ENCODE assay signal across 34 cellular contexts in the genomic region with DNA sequence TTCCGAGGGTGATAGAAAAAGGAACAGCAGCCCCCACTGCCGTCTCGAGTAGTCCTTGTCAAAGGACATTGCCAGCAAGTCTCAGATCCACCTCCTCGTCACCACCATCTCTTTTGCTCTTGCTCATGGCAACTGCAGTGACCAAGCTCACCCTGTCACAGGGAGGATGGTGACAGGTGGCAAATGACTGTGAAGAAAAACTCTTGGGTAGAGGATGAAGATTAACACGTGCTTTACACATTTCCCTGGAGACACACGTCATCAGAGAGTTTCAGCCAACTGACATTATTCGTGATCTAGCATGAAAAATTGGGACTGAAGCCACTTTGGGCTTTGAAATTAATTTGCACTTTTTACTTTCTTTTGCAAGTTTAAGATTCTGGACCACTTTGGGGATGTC.
"Had no signal": no experiment of that assay in that cellular context is flagged by ENCODE, and none has a peak within 500 bp of the region (broad histone marks: within the 10 kb centered on the region; RNA-seq: fewer than 3 reads in every experiment).

No MANE protein-coding gene starts in this region.

- H3K27ac Mint-ChIP-seq: activated B cell treated with CpG ODN at 0.5 μM for 24 hours; activated CD4-positive, alpha-beta memory T cell treated with anti-CD3 and anti-CD28 coated beads for 36 hours; activated CD4-positive, alpha-beta T cell treated with anti-CD3 and anti-CD28 coated beads, Interleukin-2, amount 10 ng/mL, durations not matched to agents 24 days and 14 days; activated CD8-positive, alpha-beta memory T cell treated with anti-CD3 and anti-CD28 coated beads, Interleukin-2, amount 10 ng/mL, durations not matched to agents 7 days and 5 days; activated CD8-positive, alpha-beta T cell treated with anti-CD3 and anti-CD28 coated beads, Interleukin-2, amount 10 ng/mL, durations not matched to agents 7 days and 5 days; activated naive CD4-positive, alpha-beta T cell treated with anti-CD3 and anti-CD28 coated beads for 36 hours; activated naive CD4-positive, alpha-beta T cell treated with anti-CD3 and anti-CD28 coated beads, Interleukin-2, amount 50 U/mL, for 24 hours; activated naive CD8-positive, alpha-beta T cell treated with anti-CD3 and anti-CD28 coated beads for 36 hours; activated naive CD8-positive, alpha-beta T cell treated with anti-CD3 and anti-CD28 coated beads, Interleukin-2, amount 50 U/mL, for 24 hours; activated T-helper 1 cell treated with anti-CD3 and anti-CD28 coated beads, Interleukin-12 subunit alpha, Interleukin-12 subunit beta, Interleukin-2, Interleukin-4 antibody, amounts not matched to agents 30 ng/mL and 10 ng/mL and 1 ng/mL, durations not matched to agents 14 hours and 24 hours and 36 hours; activated T-helper 2 cell treated with anti-CD3 and anti-CD28 coated beads, Interferon-gamma antibody, Interleukin-2, Interleukin-4, amounts not matched to agents 10 μg/mL and 5 μg/mL and 100 μg/mL, durations not matched to agents 14 hours and 24 hours and 36 hours; T-helper 1 cell treated with Interleukin-12 subunit alpha and Interleukin-12 subunit beta and Interleukin-4 antibody, amounts not matched to agents 30 μg/mL and 1 μg/mL, for 36 hours had no signal

- H3K4me3 Mint-ChIP-seq: activated B cell treated with CpG ODN at 0.5 μM for 24 hours; activated CD4-positive, alpha-beta memory T cell treated with anti-CD3 and anti-CD28 coated beads for 36 hours; activated CD4-positive, alpha-beta T cell treated with anti-CD3 and anti-CD28 coated beads, Interleukin-2, amount 10 ng/mL, durations not matched to agents 24 days and 14 days; activated CD8-positive, alpha-beta memory T cell treated with anti-CD3 and anti-CD28 coated beads, Interleukin-2, amount 10 ng/mL, durations not matched to agents 7 days and 5 days; activated CD8-positive, alpha-beta T cell treated with anti-CD3 and anti-CD28 coated beads, Interleukin-2, amount 10 ng/mL, durations not matched to agents 7 days and 5 days; activated naive CD4-positive, alpha-beta T cell treated with anti-CD3 and anti-CD28 coated beads for 36 hours; activated naive CD4-positive, alpha-beta T cell treated with anti-CD3 and anti-CD28 coated beads, Interleukin-2, amount 50 U/mL, for 24 hours; activated naive CD8-positive, alpha-beta T cell treated with anti-CD3 and anti-CD28 coated beads for 36 hours; activated naive CD8-positive, alpha-beta T cell treated with anti-CD3 and anti-CD28 coated beads, Interleukin-2, amount 50 U/mL, for 24 hours; activated T-helper 1 cell treated with anti-CD3 and anti-CD28 coated beads, Interleukin-12 subunit alpha, Interleukin-12 subunit beta, Interleukin-2, Interleukin-4 antibody, amounts not matched to agents 30 ng/mL and 10 ng/mL and 1 ng/mL, durations not matched to agents 14 hours and 24 hours and 36 hours; brain; T-helper 1 cell treated with Interleukin-12 subunit alpha and Interleukin-12 subunit beta and Interleukin-4 antibody, amounts not matched to agents 30 μg/mL and 1 μg/mL, for 36 hours had no signal

- H3K27me3 Mint-ChIP-seq: activated B cell treated with CpG ODN at 0.5 μM for 24 hours; activated CD4-positive, alpha-beta T cell treated with anti-CD3 and anti-CD28 coated beads, Interleukin-2, amount 10 ng/mL, durations not matched to agents 24 days and 14 days; activated CD8-positive, alpha-beta memory T cell treated with anti-CD3 and anti-CD28 coated beads, Interleukin-2, amount 10 ng/mL, durations not matched to agents 7 days and 5 days; activated naive CD4-positive, alpha-beta T cell treated with anti-CD3 and anti-CD28 coated beads, Interleukin-2, amount 50 U/mL, for 24 hours; activated naive CD8-positive, alpha-beta T cell treated with anti-CD3 and anti-CD28 coated beads, Interleukin-2, amount 50 U/mL, for 24 hours had no signal

- H3K27ac ChIP-seq: adrenal gland, breast epithelium, cardiac muscle cell, colonic mucosa, epithelial cell of prostate, foreskin keratinocyte, gastrocnemius medialis, heart left ventricle, WERI-Rb-1 had no signal

- H3K4me1 ChIP-seq: breast epithelium, colonic mucosa, foreskin keratinocyte, gastrocnemius medialis had no signal

- H3K4me1 Mint-ChIP-seq: activated B cell treated with CpG ODN at 0.5 μM for 24 hours; activated CD4-positive, alpha-beta T cell treated with anti-CD3 and anti-CD28 coated beads, Interleukin-2, amount 10 ng/mL, durations not matched to agents 24 days and 14 days; activated CD8-positive, alpha-beta memory T cell treated with anti-CD3 and anti-CD28 coated beads, Interleukin-2, amount 10 ng/mL, durations not matched to agents 7 days and 5 days; activated naive CD4-positive, alpha-beta T cell treated with anti-CD3 and anti-CD28 coated beads, Interleukin-2, amount 50 U/mL, for 24 hours; activated naive CD8-positive, alpha-beta T cell treated with anti-CD3 and anti-CD28 coated beads for 36 hours; activated naive CD8-positive, alpha-beta T cell treated with anti-CD3 and anti-CD28 coated beads, Interleukin-2, amount 50 U/mL, for 24 hours had no signal

- H3K4me3 ChIP-seq: adrenal gland, breast epithelium, cardiac muscle cell, colonic mucosa, gastrocnemius medialis, heart left ventricle had no signal

- ATAC-seq: activated CD4-positive, CD25-positive, alpha-beta regulatory T cell treated with anti-CD3 and anti-CD28 coated beads, Interleukin-2, amount 50 U/mL, for 24 hours; activated CD8-positive, alpha-beta memory T cell treated with anti-CD3 and anti-CD28 coated beads, Interleukin-2, amount 10 ng/mL, durations not matched to agents 7 days and 5 days; activated CD8-positive, alpha-beta T cell treated with anti-CD3 and anti-CD28 coated beads, Interleukin-2, amount 10 ng/mL, durations not matched to agents 7 days and 5 days; activated naive CD8-positive, alpha-beta T cell treated with anti-CD3 and anti-CD28 coated beads, Interleukin-2, amount 50 U/mL, for 24 hours; foreskin keratinocyte; gastrocnemius medialis; heart left ventricle had no signal

- H3K36me3 Mint-ChIP-seq: activated CD4-positive, alpha-beta memory T cell treated with anti-CD3 and anti-CD28 coated beads for 36 hours; activated CD8-positive, alpha-beta memory T cell treated with anti-CD3 and anti-CD28 coated beads, Interleukin-2, amount 10 ng/mL, durations not matched to agents 7 days and 5 days; activated naive CD4-positive, alpha-beta T cell treated with anti-CD3 and anti-CD28 coated beads, Interleukin-2, amount 50 U/mL, for 24 hours; activated naive CD8-positive, alpha-beta T cell treated with anti-CD3 and anti-CD28 coated beads for 36 hours; brain had no signal

- H3K9me3 Mint-ChIP-seq: activated B cell treated with CpG ODN at 0.5 μM for 24 hours; activated CD4-positive, alpha-beta memory T cell treated with anti-CD3 and anti-CD28 coated beads for 36 hours; activated CD4-positive, alpha-beta T cell treated with anti-CD3 and anti-CD28 coated beads, Interleukin-2, amount 10 ng/mL, durations not matched to agents 24 days and 14 days; activated naive CD4-positive, alpha-beta T cell treated with anti-CD3 and anti-CD28 coated beads for 36 hours; activated naive CD4-positive, alpha-beta T cell treated with anti-CD3 and anti-CD28 coated beads, Interleukin-2, amount 50 U/mL, for 24 hours; activated naive CD8-positive, alpha-beta T cell treated with anti-CD3 and anti-CD28 coated beads for 36 hours; activated naive CD8-positive, alpha-beta T cell treated with anti-CD3 and anti-CD28 coated beads, Interleukin-2, amount 50 U/mL, for 24 hours; activated T-helper 1 cell treated with anti-CD3 and anti-CD28 coated beads, Interleukin-12 subunit alpha, Interleukin-12 subunit beta, Interleukin-2, Interleukin-4 antibody, amounts not matched to agents 30 ng/mL and 10 ng/mL and 1 ng/mL, durations not matched to agents 14 hours and 24 hours and 36 hours; activated T-helper 2 cell treated with anti-CD3 and anti-CD28 coated beads, Interferon-gamma antibody, Interleukin-2, Interleukin-4, amounts not matched to agents 10 μg/mL and 5 μg/mL and 100 μg/mL, durations not matched to agents 14 hours and 24 hours and 36 hours; T-helper 1 cell treated with Interleukin-12 subunit alpha and Interleukin-12 subunit beta and Interleukin-4 antibody, amounts not matched to agents 30 μg/mL and 1 μg/mL, for 36 hours had no signal

- DNase-seq: activated B cell treated with CpG ODN at 0.5 μM for 24 hours; activated CD4-positive, alpha-beta memory T cell treated with anti-CD3 and anti-CD28 coated beads for 36 hours; activated CD4-positive, alpha-beta T cell treated with anti-CD3 and anti-CD28 coated beads, Interleukin-2, amount 10 ng/mL, durations not matched to agents 24 days and 14 days; activated CD8-positive, alpha-beta memory T cell treated with anti-CD3 and anti-CD28 coated beads, Interleukin-2, amount 10 ng/mL, durations not matched to agents 7 days and 5 days; activated CD8-positive, alpha-beta memory T cell treated with anti-CD3 and anti-CD28 coated beads, Interleukin-2, amount 50 U/mL, for 4 hours; activated CD8-positive, alpha-beta T cell treated with anti-CD3 and anti-CD28 coated beads, Interleukin-2, amount 10 ng/mL, durations not matched to agents 7 days and 5 days; activated effector memory CD4-positive, alpha-beta T cell treated with anti-CD3 and anti-CD28 coated beads, Interleukin-2, amount 50 U/mL, for 16 hours; activated naive CD4-positive, alpha-beta T cell treated with anti-CD3 and anti-CD28 coated beads for 36 hours; activated naive CD8-positive, alpha-beta T cell treated with anti-CD3 and anti-CD28 coated beads for 36 hours; activated naive CD8-positive, alpha-beta T cell treated with anti-CD3 and anti-CD28 coated beads, Interleukin-2, amount 50 U/mL, for 24 hours; activated T-cell treated with anti-CD3 and anti-CD28 coated beads, Interleukin-2, amount 50 U/mL, for 1 hour; activated T-cell treated with anti-CD3 and anti-CD28 coated beads, Interleukin-2, amount 50 U/mL, for 48 hours; adrenal gland; amygdala; aorta; central memory CD4-positive, alpha-beta T cell; cerebellar nuclear complex; colonic mucosa; effector CD8-positive, alpha-beta T cell; foreskin keratinocyte; gastrocnemius medialis; glutamatergic neuron; heart left ventricle; T-helper 9 cell; WERI-Rb-1 had no signal

- H3K27me3 ChIP-seq: adrenal gland, breast epithelium, cardiac muscle cell, colonic mucosa, foreskin keratinocyte, gastrocnemius medialis, heart left ventricle had no signal

- H3K36me3 ChIP-seq: adrenal gland, breast epithelium, cardiac muscle cell, colonic mucosa, gastrocnemius medialis, heart left ventricle, WERI-Rb-1 had no signal

- H3K9me3 ChIP-seq: adrenal gland, breast epithelium, colonic mucosa, gastrocnemius medialis, heart left ventricle had no signal
